In genomic region chr11:118876261-118876660, GRCh38 we compare ENCODE assay signal across 14 cellular contexts. TPM values are rescaled to one million over a fixed set of nuclear protein-coding genes. Genes with fewer than 3 reads are reported as not detected.
DNase-seq lines count a peak whose midpoint lies in the region; ATAC-seq and TF ChIP-seq lines count a peak whose summit lies in the region.
"Had no signal": no experiment of that assay in that cellular context is flagged by ENCODE, and none has a peak within 500 bp of the region (broad histone marks: within the 10 kb centered on the region; RNA-seq: fewer than 3 reads in every experiment).

No MANE protein-coding gene starts in this region.

- H3K9me3 ChIP-seq in DOHH2 (ENCODE audit: control insufficient read depth, insufficient read depth, low read length) = no peaks in the 10 kb centered on the region
- no peaks in the 10 kb centered on the region for H3K9me3 ChIP-seq in lower lobe of right lung
- H3K9me3 ChIP-seq in prostate gland = no peaks in the 10 kb centered on the region
- H3K9me3 ChIP-seq: gastrocnemius medialis, psoas muscle had no signal

- peaks cover 30% of the 10 kb centered on the region for H3F3A ChIP-seq in DOHH2 (ENCODE audit: control insufficient read depth, insufficient read depth)

- TF ChIP-seq CTCF in CD14-positive monocyte (IDR thresholded peaks at IDR 0.05) (no peak), DOHH2 (IDR thresholded peaks at IDR 0.05; ENCODE audit: low read depth, low read length, poor library complexity, severe bottlenecking) (no peak), lower lobe of right lung (IDR thresholded peaks at IDR 0.05) (no peak), prostate gland (IDR thresholded peaks at IDR 0.05) (no peak)
- no peak for TF ChIP-seq CTCF in activated CD8-positive, alpha-beta T cell treated with anti-CD3 and anti-CD28 coated beads for 36 hours (IDR thresholded peaks at IDR 0.05)

- intact Hi-C loops in CD14-positive monocyte (cut with micrococcal nuclease) = loop anchor here in 1 of 2 donors (5.0 kb wide), 1 partner anchor 34 kb away; no protein-coding TSS in a partner anchor
- intact Hi-C loops in activated CD8-positive, alpha-beta T cell treated with anti-CD3 and anti-CD28 coated beads for 36 hours (cut with micrococcal nuclease) = loop anchor here (5.0 kb wide), 1 partner anchor 84 kb away; the partner anchor contains the start of gene DDX6
- intact Hi-C loops in lower lobe of right lung (cut with DNase I) = no loop called here
- intact Hi-C loops in prostate gland (cut with DNase I) = no loop called here

- peaks cover 28% of the 10 kb centered on the region for H3K4me1 Mint-ChIP-seq in CD14-positive monocyte
- peaks cover 84% of the 10 kb centered on the region for H3K4me1 Mint-ChIP-seq in activated CD8-positive, alpha-beta T cell treated with anti-CD3 and anti-CD28 coated beads for 36 hours (ENCODE audit: low read depth)
- H3K4me1 Mint-ChIP-seq: endodermal cell had no signal

- no peaks in the 10 kb centered on the region for H3K79me2 ChIP-seq in DOHH2 (ENCODE audit: control insufficient read depth, low read length)

- H3K27ac ChIP-seq in DOHH2 (ENCODE audit: low read depth, low read length) (peak overlapping the region; percentile 82), lower lobe of right lung (no peak overlapping the region), prostate gland (no peak overlapping the region)
- H3K27ac ChIP-seq: brain microvascular endothelial cell, gastrocnemius medialis, psoas muscle had no signal

- H4K20me1 ChIP-seq in DOHH2 (ENCODE audit: control insufficient read depth, insufficient read depth, low read depth, low read length) = no peaks in the 10 kb centered on the region

- POLR2A ChIA-PET in activated CD8-positive, alpha-beta T cell treated with anti-CD3 and anti-CD28 coated beads for 36 hours (lab: Charles Lee) = interaction anchor here (0.7 to 4.4 kb wide), 7 partner anchors 9 to 85 kb away, joined by 3 to 41 read pairs (median 3); partner anchors contain the start of gene DDX6

- DNase-seq in CD14-positive monocyte (ENCODE audit: low spot score) (no peak), lower lobe of right lung (no peak), SKM-1 treated with dmso at 0.1 percent for 144 hours (lab: John Stamatoyannopoulos, UW; ENCODE audit: unreplicated experiment) (no peak), prostate gland (ENCODE audit: low spot score) (no peak), 8988T (no peak)
- peak; percentile 54 for DNase-seq in activated CD8-positive, alpha-beta T cell treated with anti-CD3 and anti-CD28 coated beads for 36 hours
- DNase-seq: brain microvascular endothelial cell, endodermal cell, gastrocnemius medialis, NCI-H1105 treated with DMSO at 0.1 percent for 48 hours had no signal

- peaks cover 0 to 5% (median 0%) of the 10 kb centered on the region in 7 donors for H3K9me3 Mint-ChIP-seq in CD14-positive monocyte
- H3K9me3 Mint-ChIP-seq in activated CD8-positive, alpha-beta T cell treated with anti-CD3 and anti-CD28 coated beads for 36 hours = peaks cover 1% of the 10 kb centered on the region
- H3K9me3 Mint-ChIP-seq: endodermal cell had no signal

- H3K4me1 ChIP-seq in DOHH2 (ENCODE audit: control insufficient read depth, low read length) (peaks cover 84% of the 10 kb centered on the region), lower lobe of right lung (peaks cover 15% of the 10 kb centered on the region), prostate gland (replicated peaks) (no peaks in the 10 kb centered on the region)
- H3K4me1 ChIP-seq: psoas muscle had no signal

- CTCF ChIA-PET in activated CD8-positive, alpha-beta T cell treated with anti-CD3 and anti-CD28 coated beads for 36 hours (lab: Charles Lee) = interaction anchor here (1.2 to 3.5 kb wide), 4 partner anchors 19 to 187 kb away, joined by 3 to 28 read pairs (median 8); partner anchors contain the start of gene DDX6

- H3K36me3 ChIP-seq in DOHH2 (ENCODE audit: control insufficient read depth, low read length) = no peaks in the 10 kb centered on the region
- no peaks in the 10 kb centered on the region for H3K36me3 ChIP-seq in lower lobe of right lung
- no peaks in the 10 kb centered on the region for H3K36me3 ChIP-seq in prostate gland
- H3K36me3 ChIP-seq: brain microvascular endothelial cell, gastrocnemius medialis had no signal

- ATAC-seq in activated CD8-positive, alpha-beta T cell treated with anti-CD3 and anti-CD28 coated beads for 36 hours = peak; percentile 21
- ATAC-seq in lower lobe of right lung = peak; percentile 8 to 14
- ATAC-seq: Panc1 had no signal

- no peaks in the 10 kb centered on the region for H3K9me2 ChIP-seq in DOHH2 (replicated peaks; ENCODE audit: control insufficient read depth, low read length)

- H3K27me3 ChIP-seq in DOHH2 (ENCODE audit: control insufficient read depth, low read length) (no peaks in the 10 kb centered on the region), lower lobe of right lung (ENCODE audit: low read depth) (no peaks in the 10 kb centered on the region), prostate gland (replicated peaks; ENCODE audit: insufficient read depth) (no peaks in the 10 kb centered on the region)
- H3K27me3 ChIP-seq: brain microvascular endothelial cell, gastrocnemius medialis had no signal

- H3K27ac Mint-ChIP-seq in CD14-positive monocyte = peak overlapping the region in 4 of 7 donors; percentile 80 to 95 (median 88)
- peak overlapping the region; percentile 98 for H3K27ac Mint-ChIP-seq in activated CD8-positive, alpha-beta T cell treated with anti-CD3 and anti-CD28 coated beads for 36 hours
- H3K27ac Mint-ChIP-seq: endodermal cell had no signal

- 79% methylated on average over 10 of the region's 11 CpGs for WGBS in prostate gland

- H3K36me3 Mint-ChIP-seq in CD14-positive monocyte = no peaks in the 10 kb centered on the region
- H3K36me3 Mint-ChIP-seq in activated CD8-positive, alpha-beta T cell treated with anti-CD3 and anti-CD28 coated beads for 36 hours (ENCODE audit: low read depth) = no peaks in the 10 kb centered on the region

- H3K4me3 Mint-ChIP-seq in CD14-positive monocyte = peak overlapping the region; percentile 53 to 82
- H3K4me3 Mint-ChIP-seq in activated CD8-positive, alpha-beta T cell treated with anti-CD3 and anti-CD28 coated beads for 36 hours = peak overlapping the region; percentile 47
- H3K4me3 Mint-ChIP-seq: endodermal cell had no signal

- no peak for TF ChIP-seq POLR2A in prostate gland (IDR thresholded peaks at IDR 0.05)

- peak overlapping the region; percentile 88 for H3K4me2 ChIP-seq in DOHH2 (ENCODE audit: low read length)

- peaks cover 1 to 5% (median 5%) of the 10 kb centered on the region in 3 donors for H3K27me3 Mint-ChIP-seq in CD14-positive monocyte (ENCODE audit: low read depth in 3 of 3)
- no peaks in the 10 kb centered on the region for H3K27me3 Mint-ChIP-seq in activated CD8-positive, alpha-beta T cell treated with anti-CD3 and anti-CD28 coated beads for 36 hours

- H3K4me3 ChIP-seq in DOHH2 (ENCODE audit: low read length) (peak overlapping the region; percentile 63), lower lobe of right lung (no peak overlapping the region), prostate gland (no peak overlapping the region)
- H3K4me3 ChIP-seq: gastrocnemius medialis, psoas muscle had no signal

RNA-seq across cellular contexts. Expression of gene CXCR5, which starts 7.4 kb away (rescaled TPM):
- polyA plus RNA-seq in CD14-positive monocyte = under 1 TPM; 0.08 to 0.09 TPM
- under 1 TPM; 0.60 to 0.92 TPM for total RNA-seq in activated CD8-positive, alpha-beta T cell treated with anti-CD3 and anti-CD28 coated beads for 36 hours
- 0.09 TPM for total RNA-seq in lower lobe of right lung
- under 1 TPM in 1 of 2 donors, not detected in 1; 0.17 TPM for total RNA-seq in prostate gland
- total RNA-seq: gastrocnemius medialis, HT1080 had no signal

RNA-seq across cellular contexts. Expression of gene BCL9L, which starts 49.5 kb away (rescaled TPM):
- 1 to 10 TPM in 1 of 2 donors, under 1 TPM in 1; 0.11 to 1.8 TPM for polyA plus RNA-seq in CD14-positive monocyte
- total RNA-seq in activated CD8-positive, alpha-beta T cell treated with anti-CD3 and anti-CD28 coated beads for 36 hours = 10 to 100 TPM; 35.9 to 38.8 TPM
- 48.9 TPM for total RNA-seq in lower lobe of right lung
- 10 to 100 TPM; 46.6 to 56.8 TPM for total RNA-seq in prostate gland
